Comparison of ENCODE assay signal across 10 cellular contexts in the genomic region with DNA sequence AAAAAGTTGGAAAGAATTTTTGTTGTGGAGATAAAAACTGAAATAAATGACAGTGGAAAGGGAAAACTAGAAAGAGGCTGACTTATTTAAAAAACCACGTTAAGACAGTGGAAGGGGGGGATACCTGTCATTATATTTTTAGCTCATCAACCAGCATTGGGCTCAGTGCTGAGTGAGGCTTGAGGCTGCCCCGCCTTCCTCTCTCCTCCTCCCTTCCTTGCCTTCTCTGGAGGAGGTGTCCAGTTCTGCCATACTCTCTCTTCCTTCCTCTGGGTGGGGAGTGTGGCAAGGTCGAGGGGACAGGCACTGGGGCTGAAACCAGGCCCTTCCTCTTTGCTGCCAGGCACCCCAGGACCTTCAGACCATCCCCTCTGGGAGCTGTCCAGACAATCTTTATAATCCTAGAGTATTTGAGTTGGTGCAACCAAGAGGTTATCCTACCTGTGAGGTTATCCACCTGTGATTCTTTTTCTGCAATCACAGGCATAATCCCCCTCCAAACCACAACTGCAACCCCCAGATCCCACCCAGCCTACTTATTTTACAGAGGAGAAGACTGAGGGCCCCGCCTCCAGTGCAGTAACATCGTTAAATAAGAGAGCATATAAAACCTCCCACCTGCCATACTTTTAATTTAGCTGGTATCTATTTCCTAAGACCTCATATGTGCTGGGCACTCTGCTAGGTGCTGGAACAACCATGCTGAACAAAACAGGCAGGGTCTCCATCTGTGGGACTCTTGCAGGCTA.
DNase-seq lines count a peak whose midpoint lies in the region; ATAC-seq, FAIRE-seq and TF ChIP-seq lines count a peak whose summit lies in the region.
"Had no signal": no experiment of that assay in that cellular context is flagged by ENCODE, and none has a peak within 500 bp of the region (broad histone marks: within the 10 kb centered on the region; RNA-seq: fewer than 3 reads in every experiment).

No MANE protein-coding gene starts in this region.

- H3K4me3 ChIP-seq in breast epithelium, result peak overlapping the region; percentile 31 to 71 (median 55)
- peak overlapping the region; percentile 79 for H3K4me3 ChIP-seq in endodermal cell (ENCODE audit: low read length)
- no peak overlapping the region for H3K4me3 ChIP-seq in mucosa of descending colon

- POLR2A ChIA-PET in MCF 10A (lab: Yijun Ruan, JAX), result no interaction called here

- TF ChIP-seq CTCF in breast epithelium (IDR thresholded peaks at IDR 0.05) (no peak), MCF 10A (IDR thresholded peaks at IDR 0.05; ENCODE audit: unreplicated experiment) (no peak), endodermal cell (conservative IDR thresholded peaks at IDR 0.05) (no peak), mucosa of descending colon (IDR thresholded peaks at IDR 0.05) (no peak)

- WGBS in endodermal cell (ENCODE audit: insufficient coverage in 1 of 2, insufficient read length in 1 of 2), 2 experiments, result 60 to 62% methylated on average over 1 to 4 of the region's 5 CpGs

- H3K9me3 ChIP-seq in breast epithelium, result no peaks in the 10 kb centered on the region
- no peaks in the 10 kb centered on the region for H3K9me3 ChIP-seq in endodermal cell (ENCODE audit: control insufficient read depth, low read length)
- H3K9me3 ChIP-seq in mucosa of descending colon, result no peaks in the 10 kb centered on the region

- BruUV-seq in MCF 10A (replicated peaks; lab: Mats Ljungman, UMichigan), result no TSS peak

- H3K27me3 Mint-ChIP-seq in MCF 10A (ENCODE audit: insufficient read depth, unreplicated experiment), result no peaks in the 10 kb centered on the region
- H3K27me3 Mint-ChIP-seq in endodermal cell (ENCODE audit: insufficient read depth), result peaks cover 20% of the 10 kb centered on the region

- intact Hi-C loops in breast epithelium (cut with DNase I; ENCODE audit: low total_unique reads), result no loop called here
- intact Hi-C loops in MCF 10A (cut with micrococcal nuclease), result no loop called here
- intact Hi-C loops in mucosa of descending colon (cut with DNase I, micrococcal nuclease), result no loop called here

- H3K4me1 Mint-ChIP-seq in MCF 10A (ENCODE audit: insufficient read depth, unreplicated experiment), result no peaks in the 10 kb centered on the region
- peaks cover 20% of the 10 kb centered on the region for H3K4me1 Mint-ChIP-seq in endodermal cell

- no peak for TF ChIP-seq POLR2A in breast epithelium (IDR thresholded peaks at IDR 0.05)

- CTCF ChIA-PET in MCF 10A (lab: Yijun Ruan, JAX), result no interaction called here

- H3K27ac Mint-ChIP-seq in MCF 10A (ENCODE audit: low read depth, unreplicated experiment), result no peak overlapping the region
- no peak overlapping the region for H3K27ac Mint-ChIP-seq in endodermal cell
- H3K27ac Mint-ChIP-seq: natural killer cell treated with Interleukin-12 subunit alpha and Interleukin-12 subunit beta and Interleukin-15 and Interleukin-18, amount 100 ng/mL, for 72 hours had no signal

- peak; percentile 22 for ATAC-seq in mucosa of descending colon
- ATAC-seq in HG03439 (IDR thresholded peaks at IDR 0.05; ENCODE audit: unreplicated experiment), result no peak
- ATAC-seq: natural killer cell treated with Interleukin-12 subunit alpha and Interleukin-12 subunit beta and Interleukin-15 and Interleukin-18, amount 100 ng/mL, for 72 hours had no signal

- H3K4me1 ChIP-seq in breast epithelium (no peaks in the 10 kb centered on the region), endodermal cell (ENCODE audit: control insufficient read depth, insufficient read depth, low read length) (peaks cover 3% of the 10 kb centered on the region), mucosa of descending colon (ENCODE audit: low read depth) (peaks cover 8% of the 10 kb centered on the region)

- DNase-seq in breast epithelium (ENCODE audit: low spot score in 2 of 2), result no peak
- DNase-seq in MCF 10A (ENCODE audit: unreplicated experiment), result no peak
- no peak for DNase-seq in endodermal cell
- DNase-seq in mucosa of descending colon, result no peak
- DNase-seq in urothelium cell line (ENCODE audit: low spot score), result peak; percentile 51
- no peak for DNase-seq in amniotic stem cell (lab: John Stamatoyannopoulos, UW)
- no peak for DNase-seq in stimulated activated CD8-positive, alpha-beta memory T cell treated with anti-CD3 and anti-CD28 coated beads, Interleukin-4, amount 100 ng/mL, for 48 hours
- DNase-seq: HCEC 1CT had no signal

- H3K27me3 ChIP-seq in breast epithelium, result no peaks in the 10 kb centered on the region
- peaks cover 32% of the 10 kb centered on the region for H3K27me3 ChIP-seq in endodermal cell (ENCODE audit: control insufficient read depth, insufficient read depth, low read length, poor library complexity, severe bottlenecking)

- H3K4me3 Mint-ChIP-seq in MCF 10A (ENCODE audit: unreplicated experiment) (no peak overlapping the region), endodermal cell (peak overlapping the region; percentile 66)
- H3K4me3 Mint-ChIP-seq: natural killer cell treated with Interleukin-12 subunit alpha and Interleukin-12 subunit beta and Interleukin-15 and Interleukin-18, amount 100 ng/mL, for 72 hours had no signal

- no peaks in the 10 kb centered on the region for H3K36me3 Mint-ChIP-seq in MCF 10A (ENCODE audit: insufficient read depth, unreplicated experiment)
- H3K36me3 Mint-ChIP-seq in endodermal cell (ENCODE audit: low read depth), result no peaks in the 10 kb centered on the region
- H3K36me3 Mint-ChIP-seq: natural killer cell treated with Interleukin-12 subunit alpha and Interleukin-12 subunit beta and Interleukin-15 and Interleukin-18, amount 100 ng/mL, for 72 hours had no signal

- peaks cover 40% of the 10 kb centered on the region for H3K9me3 Mint-ChIP-seq in MCF 10A (ENCODE audit: unreplicated experiment)
- no peaks in the 10 kb centered on the region for H3K9me3 Mint-ChIP-seq in endodermal cell
- H3K9me3 Mint-ChIP-seq: natural killer cell treated with Interleukin-12 subunit alpha and Interleukin-12 subunit beta and Interleukin-15 and Interleukin-18, amount 100 ng/mL, for 72 hours had no signal

- no peaks in the 10 kb centered on the region for H3K36me3 ChIP-seq in breast epithelium
- no peaks in the 10 kb centered on the region for H3K36me3 ChIP-seq in endodermal cell (ENCODE audit: control insufficient read depth, insufficient read depth, low read length)
- no peaks in the 10 kb centered on the region for H3K36me3 ChIP-seq in mucosa of descending colon (ENCODE audit: low read depth)

- H3K9ac ChIP-seq in endodermal cell (ENCODE audit: extremely low read depth, low read length, poor library complexity, severe bottlenecking), result no peak overlapping the region

- H3K27ac ChIP-seq in breast epithelium, result peak overlapping the region; percentile 75 to 85
- peak overlapping the region; percentile 94 for H3K27ac ChIP-seq in endodermal cell (ENCODE audit: low read depth, low read length)

- no peak for FAIRE-seq in urothelium cell line (lab: Jason Lieb, UNC)
